17 cellular contexts compared by ENCODE assay signal in the genomic region with DNA sequence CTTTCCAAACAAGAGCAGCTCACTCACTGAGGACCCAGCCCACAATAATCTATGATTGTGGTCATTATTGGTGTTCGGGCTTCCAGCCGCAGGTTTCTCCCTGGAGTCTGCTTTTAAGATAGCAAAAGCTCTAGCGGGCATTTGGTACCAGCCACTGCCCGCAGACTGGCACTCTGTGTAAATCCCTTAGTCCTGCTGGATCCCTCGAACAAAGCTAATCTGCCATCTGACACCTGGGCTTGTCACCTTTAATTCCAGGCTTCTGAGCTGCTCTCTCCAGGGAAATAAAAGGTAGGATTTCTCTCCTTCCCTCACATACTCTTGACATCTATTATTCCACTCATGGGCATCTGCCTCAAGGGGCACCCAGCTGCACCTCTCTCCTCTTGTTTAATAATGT.
"Had no signal": no experiment of that assay in that cellular context is flagged by ENCODE, and none has a peak within 500 bp of the region (broad histone marks: within the 10 kb centered on the region; RNA-seq: fewer than 3 reads in every experiment).

No MANE protein-coding gene starts in this region.

- DNase-seq: cortex of kidney; effector CD8-positive, alpha-beta T cell; heart left ventricle; hypothalamus; kidney glomerular epithelial cell; mammary epithelial cell; naive thymus-derived CD8-positive, alpha-beta T cell; posterior cingulate gyrus; right cardiac atrium; small intestine; stimulated activated CD4-positive, alpha-beta T cell treated with anti-CD3 and anti-CD28 coated beads, Interleukin-12 subunit alpha, Interleukin-12 subunit beta, amount 100 ng/mL, for 4 hours; stimulated activated naive CD4-positive, alpha-beta T cell; stomach; substantia nigra; trophoblast cell had no signal

- FAIRE-seq: frontal cortex, islet of Langerhans, small intestine had no signal
